ENCODE assay signal across 24 cellular contexts in the genomic region with DNA sequence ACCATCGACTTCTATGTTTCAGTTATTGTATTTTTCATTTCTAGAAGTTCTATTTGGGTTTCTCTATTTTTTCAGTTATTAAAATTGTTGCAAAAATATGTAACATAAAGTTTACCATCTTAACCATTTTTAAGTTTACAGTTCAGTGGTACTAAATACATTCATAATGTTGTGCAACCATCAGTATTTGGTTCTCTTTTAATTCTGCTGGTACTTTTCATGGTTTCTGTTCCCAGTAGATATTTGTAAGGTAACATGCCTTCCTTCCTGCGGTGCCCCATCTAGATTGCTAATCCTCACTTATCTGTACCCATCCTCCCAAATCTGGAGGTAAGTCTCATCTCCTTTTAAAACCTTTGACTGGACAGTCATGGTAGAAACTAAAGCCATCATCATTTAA. TPM values are rescaled to one million over a fixed set of nuclear protein-coding genes. Genes with fewer than 3 reads are reported as not detected.
DNase-seq lines count a peak whose midpoint lies in the region; ATAC-seq and TF ChIP-seq lines count a peak whose summit lies in the region.
"Had no signal": no experiment of that assay in that cellular context is flagged by ENCODE, and none has a peak within 500 bp of the region (broad histone marks: within the 10 kb centered on the region; RNA-seq: fewer than 3 reads in every experiment).

No MANE protein-coding gene starts in this region.

- H3K4me1 Mint-ChIP-seq in MCF 10A (ENCODE audit: insufficient read depth, unreplicated experiment) (peaks cover 21% of the 10 kb centered on the region), memory B cell (peaks cover 11% of the 10 kb centered on the region), endodermal cell (no peaks in the 10 kb centered on the region)
- H3K4me1 Mint-ChIP-seq: activated T-helper 17 cell treated with anti-CD3 and anti-CD28 coated beads, Interleukin-2, amount 50 U/mL, for 72 hours; CD4-positive, alpha-beta memory T cell had no signal

- H3K4me3 ChIP-seq in mammary epithelial cell (replicated peaks in 1 of 3; ENCODE audit: insufficient read depth in 1 of 3, low read depth in 2 of 3, low read length in 3 of 3) (no peak overlapping the region), RWPE2 (ENCODE audit: severe bottlenecking) (no peak overlapping the region), endodermal cell (ENCODE audit: low read length) (no peak overlapping the region)
- H3K4me3 ChIP-seq: hepatocyte had no signal

- ATAC-seq in RWPE2 (ENCODE audit: low read depth) (no peak), memory B cell (ENCODE audit: low read depth) (no peak)
- ATAC-seq: activated CD8-positive, alpha-beta T cell treated with anti-CD3 and anti-CD28 coated beads, Interleukin-2, amount 10 ng/mL, durations not matched to agents 7 days and 5 days; activated T-helper 17 cell treated with anti-CD3 and anti-CD28 coated beads, Interleukin-2, amount 50 U/mL, for 72 hours; stimulated activated naive CD8-positive, alpha-beta T cell treated with anti-CD3 and anti-CD28 coated beads, Interleukin-15, Interleukin-2, amounts not matched to agents 100 U/mL and 50 U/mL, for 24 hours had no signal

- H3K9me3 Mint-ChIP-seq in MCF 10A (ENCODE audit: unreplicated experiment) (peaks cover 8% of the 10 kb centered on the region), memory B cell (no peaks in the 10 kb centered on the region), endodermal cell (no peaks in the 10 kb centered on the region)
- H3K9me3 Mint-ChIP-seq: activated T-helper 17 cell treated with anti-CD3 and anti-CD28 coated beads, Interleukin-2, amount 50 U/mL, for 72 hours; CD4-positive, alpha-beta memory T cell; neural crest cell had no signal

- in situ Hi-C loops in mammary epithelial cell (cut with MboI; ENCODE audit: low sequenced_read_pairs in 2 of 2): no loop called here

- H3K9ac ChIP-seq in mammary epithelial cell (ENCODE audit: insufficient read depth, low read length) (no peak overlapping the region), endodermal cell (ENCODE audit: extremely low read depth, low read length, poor library complexity, severe bottlenecking) (no peak overlapping the region)
- H3K9ac ChIP-seq: KMS-11, parathyroid adenoma had no signal

- CTCF ChIA-PET in mammary epithelial cell (lab: Charles Lee; ENCODE audit: low non-redundant PET) (no interaction called here), MCF 10A (lab: Yijun Ruan, JAX) (interaction anchor here (0.6 to 1.2 kb wide), 3 partner anchors 34 to 84 kb away, joined by 3 to 5 read pairs (median 4); no protein-coding TSS in a partner anchor)

- intact Hi-C loops in mammary epithelial cell (cut with micrococcal nuclease) (no loop called here), MCF 10A (cut with micrococcal nuclease) (loop anchor here (10.0 kb wide), 1 partner anchor 48 kb away; the partner anchor contains the start of gene TGM2)

- H3K36me3 Mint-ChIP-seq in MCF 10A (ENCODE audit: insufficient read depth, unreplicated experiment) (no peaks in the 10 kb centered on the region), memory B cell (no peaks in the 10 kb centered on the region), endodermal cell (ENCODE audit: low read depth) (no peaks in the 10 kb centered on the region)
- H3K36me3 Mint-ChIP-seq: CD4-positive, alpha-beta memory T cell had no signal

- dilution Hi-C loops in mammary epithelial cell (cut with HindIII; ENCODE audit: low sequenced_read_pairs): no loop called here

- TSS peak; percentile 65 for BruUV-seq in mammary epithelial cell (replicated peaks; lab: Mats Ljungman, UMichigan)
- no TSS peak for BruUV-seq in MCF 10A (replicated peaks; lab: Mats Ljungman, UMichigan)

- H3K79me2 ChIP-seq in mammary epithelial cell (ENCODE audit: insufficient read depth, low read length): no peaks in the 10 kb centered on the region
- H3K79me2 ChIP-seq: hepatocyte, parathyroid adenoma had no signal

- H3K27me3 ChIP-seq in mammary epithelial cell (ENCODE audit: insufficient read depth, low read length) (no peaks in the 10 kb centered on the region), RWPE2 (ENCODE audit: insufficient read depth, poor library complexity, severe bottlenecking) (no peaks in the 10 kb centered on the region), endodermal cell (ENCODE audit: control insufficient read depth, insufficient read depth, low read length, poor library complexity, severe bottlenecking) (no peaks in the 10 kb centered on the region)
- H3K27me3 ChIP-seq: hepatocyte had no signal

- 100% methylated on average over 2 of the region's 2 CpGs for WGBS in mammary epithelial cell (ENCODE audit: low coverage, missing lambda C conversion rate)
- WGBS in endodermal cell (ENCODE audit: insufficient coverage in 1 of 2, insufficient read length in 1 of 2), 2 experiments: 92 to 100% methylated on average over 1 of the region's 2 CpGs

- no peak overlapping the region for H3K4me3 Mint-ChIP-seq in MCF 10A (ENCODE audit: unreplicated experiment)
- no peak overlapping the region for H3K4me3 Mint-ChIP-seq in memory B cell
- no peak overlapping the region for H3K4me3 Mint-ChIP-seq in endodermal cell
- H3K4me3 Mint-ChIP-seq: activated CD8-positive, alpha-beta T cell treated with anti-CD3 and anti-CD28 coated beads, Interleukin-2, amount 10 ng/mL, durations not matched to agents 7 days and 5 days; activated T-helper 17 cell treated with anti-CD3 and anti-CD28 coated beads, Interleukin-2, amount 50 U/mL, for 72 hours; CD4-positive, alpha-beta memory T cell; neural crest cell had no signal

- H3K36me3 ChIP-seq in mammary epithelial cell (ENCODE audit: insufficient read depth, low read length) (no peaks in the 10 kb centered on the region), RWPE2 (ENCODE audit: low read depth) (no peaks in the 10 kb centered on the region), endodermal cell (ENCODE audit: control insufficient read depth, insufficient read depth, low read length) (no peaks in the 10 kb centered on the region)

- no peak overlapping the region for H3K27ac ChIP-seq in mammary epithelial cell (ENCODE audit: insufficient read depth, low read depth, low read length)
- peak overlapping the region; percentile 87 for H3K27ac ChIP-seq in RWPE2 (ENCODE audit: poor library complexity, severe bottlenecking)
- H3K27ac ChIP-seq in endodermal cell (ENCODE audit: low read depth, low read length): no peak overlapping the region
- H3K27ac ChIP-seq: hepatocyte, HL-60, KMS-11, parathyroid adenoma had no signal

- peak overlapping the region; percentile 4 for H2AFZ ChIP-seq in mammary epithelial cell (ENCODE audit: low read depth, low read length)
- H2AFZ ChIP-seq: hepatocyte, parathyroid adenoma had no signal

- peaks cover 22% of the 10 kb centered on the region for H3K4me1 ChIP-seq in mammary epithelial cell (ENCODE audit: insufficient read depth, low read length)
- H3K4me1 ChIP-seq in RWPE2 (ENCODE audit: insufficient read depth, poor library complexity, severe bottlenecking): peaks cover 27% of the 10 kb centered on the region
- H3K4me1 ChIP-seq in endodermal cell (ENCODE audit: control insufficient read depth, insufficient read depth, low read length): no peaks in the 10 kb centered on the region

- POLR2A ChIA-PET in MCF 10A (lab: Yijun Ruan, JAX): interaction anchor here (0.6 kb wide), 1 partner anchor 620 kb away, joined by 3 read pairs; no protein-coding TSS in a partner anchor

- peak overlapping the region; percentile 6 for H3K4me2 ChIP-seq in mammary epithelial cell (ENCODE audit: insufficient read depth, low read depth, low read length)
- H3K4me2 ChIP-seq: hepatocyte, KMS-11 had no signal

- no peaks in the 10 kb centered on the region for H3K27me3 Mint-ChIP-seq in MCF 10A (ENCODE audit: insufficient read depth, unreplicated experiment)
- no peaks in the 10 kb centered on the region for H3K27me3 Mint-ChIP-seq in memory B cell
- H3K27me3 Mint-ChIP-seq in endodermal cell (ENCODE audit: insufficient read depth): no peaks in the 10 kb centered on the region
- H3K27me3 Mint-ChIP-seq: activated T-helper 17 cell treated with anti-CD3 and anti-CD28 coated beads, Interleukin-2, amount 50 U/mL, for 72 hours; CD4-positive, alpha-beta memory T cell had no signal

- H3K9me3 ChIP-seq in mammary epithelial cell (replicated peaks; ENCODE audit: insufficient read depth, low read length) (no peaks in the 10 kb centered on the region), RWPE2 (ENCODE audit: severe bottlenecking) (peaks cover 3% of the 10 kb centered on the region), endodermal cell (ENCODE audit: control insufficient read depth, low read length) (no peaks in the 10 kb centered on the region)

- H3K27ac Mint-ChIP-seq in MCF 10A (ENCODE audit: low read depth, unreplicated experiment): no peak overlapping the region
- peak overlapping the region; percentile 5 for H3K27ac Mint-ChIP-seq in memory B cell
- H3K27ac Mint-ChIP-seq in endodermal cell: no peak overlapping the region
- H3K27ac Mint-ChIP-seq: activated CD8-positive, alpha-beta T cell treated with anti-CD3 and anti-CD28 coated beads, Interleukin-2, amount 10 ng/mL, durations not matched to agents 7 days and 5 days; activated T-helper 17 cell treated with anti-CD3 and anti-CD28 coated beads, Interleukin-2, amount 50 U/mL, for 72 hours; CD4-positive, alpha-beta memory T cell had no signal

- DNase-seq in mammary epithelial cell: no peak
- DNase-seq in MCF 10A (ENCODE audit: unreplicated experiment): no peak
- DNase-seq in RWPE2 (ENCODE audit: low spot score): no peak
- DNase-seq in memory B cell (ENCODE audit: low spot score in 2 of 2): no peak
- no peak for DNase-seq in stimulated activated naive CD4-positive, alpha-beta T cell (lab: John Stamatoyannopoulos, UW)
- DNase-seq in NCI-H1417 treated with DMSO at 0.1 percent for 48 hours (lab: John Stamatoyannopoulos, UW): no peak
- DNase-seq in AML-193 (lab: John Stamatoyannopoulos, UW): no peak
- no peak for DNase-seq in endodermal cell
- DNase-seq: activated CD8-positive, alpha-beta T cell treated with anti-CD3 and anti-CD28 coated beads, Interleukin-2, amount 10 ng/mL, durations not matched to agents 7 days and 5 days; activated naive CD4-positive, alpha-beta T cell treated with anti-CD3 and anti-CD28 coated beads, Interleukin-2, amount 50 U/mL, for 16 hours; CD4-positive, alpha-beta memory T cell; GOT3; MM.1S; NCI-H146; retina; Right ventricle myocardium superior; small intestine; stimulated activated naive CD8-positive, alpha-beta T cell treated with anti-CD3 and anti-CD28 coated beads, Interleukin-15, Interleukin-2, amounts not matched to agents 100 U/mL and 50 U/mL, for 24 hours had no signal

- no peaks in the 10 kb centered on the region for H4K20me1 ChIP-seq in mammary epithelial cell (ENCODE audit: insufficient read depth, low read length)

- TF ChIP-seq CTCF in mammary epithelial cell (conservative IDR thresholded peaks at IDR 0.05 in 1 of 2, IDR thresholded peaks at IDR 0.05 in 1 of 2; ENCODE audit: extremely low read depth in 1 of 2, insufficient read depth in 1 of 2, low read depth in 1 of 2, low read length in 2 of 2) (no peak), MCF 10A (IDR thresholded peaks at IDR 0.05; ENCODE audit: unreplicated experiment) (no peak), RWPE2 (IDR thresholded peaks at IDR 0.05; ENCODE audit: poor library complexity, severe bottlenecking) (no peak), endodermal cell (conservative IDR thresholded peaks at IDR 0.05) (no peak)

RNA-seq across cellular contexts. Expression of gene TGM2, which starts 47.9 kb away (rescaled TPM):
- 100 to 1,000 TPM in 1 of 2 donors, 10 to 100 TPM in 1; 53.4 to 252 TPM for total RNA-seq in mammary epithelial cell
- 98.1 TPM for polyA plus RNA-seq in mammary epithelial cell
- 98.9 TPM for polyA minus RNA-seq in mammary epithelial cell
- 0.76 and 1.5 TPM in 2 replicates for total RNA-seq in MCF 10A (2022)
- total RNA-seq in endodermal cell: under 1 TPM; 0.27 to 0.37 TPM
- 3.4 TPM for polyA plus RNA-seq in endodermal cell (2013, experiment 1 of 2)
- 2.1 TPM for polyA plus RNA-seq in endodermal cell (2013, experiment 2 of 2)

Comparison
In these comparisons a context has a peak if more than half of its experiments do, and no peak if none do; other contexts are left out.
1. RNA of gene TGM2, which starts 47.9 kb away (total RNA-seq): 53.4 to 252 TPM in mammary epithelial cell; 0.76 to 1.5 TPM in MCF 10A and 0.27 to 0.37 TPM in endodermal cell; every median in the first group is over 10 times any median in the second.